ENCODE assay signal across 17 cellular contexts in the genomic region with DNA sequence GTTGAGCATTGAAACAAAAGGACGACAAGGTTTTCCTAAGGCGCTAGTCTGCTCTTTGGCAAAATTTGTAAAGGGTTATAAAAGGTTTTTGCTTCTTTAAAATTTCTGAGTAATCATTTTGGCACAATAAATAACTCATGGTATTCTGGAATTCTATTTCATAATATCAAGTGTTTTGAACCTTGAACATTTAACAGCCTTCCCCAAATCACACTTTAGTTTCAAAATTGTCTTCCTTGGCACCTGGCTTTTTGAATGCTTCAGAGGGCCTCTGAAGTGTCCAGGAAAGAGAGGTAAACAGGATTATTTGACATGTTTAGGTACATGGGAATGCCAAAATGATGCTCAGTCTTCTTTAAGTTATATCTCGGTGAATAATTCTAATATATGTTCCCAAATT.
DNase-seq lines count a peak whose midpoint lies in the region; ATAC-seq and TF ChIP-seq lines count a peak whose summit lies in the region.
"Had no signal": no experiment of that assay in that cellular context is flagged by ENCODE, and none has a peak within 500 bp of the region (broad histone marks: within the 10 kb centered on the region; RNA-seq: fewer than 3 reads in every experiment).

No MANE protein-coding gene starts in this region.

- H3K27me3 ChIP-seq in right atrium auricular region (no peaks in the 10 kb centered on the region), osteoblast (ENCODE audit: insufficient read depth, low read length) (no peaks in the 10 kb centered on the region), thyroid gland (no peaks in the 10 kb centered on the region)

- H3K9me3 ChIP-seq in right atrium auricular region (no peaks in the 10 kb centered on the region), osteoblast (ENCODE audit: low read depth, low read length) (no peaks in the 10 kb centered on the region), thyroid gland (no peaks in the 10 kb centered on the region)

- ATAC-seq in Right ventricle myocardium superior (ENCODE audit: poor library complexity), result peak; percentile 28
- peak; percentile 8 for ATAC-seq in left lobe of liver
- ATAC-seq in HG02884 (IDR thresholded peaks at IDR 0.05; ENCODE audit: unreplicated experiment), result no peak
- ATAC-seq: HCT116 had no signal

- H3K4me2 ChIP-seq in osteoblast (ENCODE audit: insufficient read depth, low read length), result peak overlapping the region; percentile 21
- H3K4me2 ChIP-seq: KMS-11 had no signal

- H4K20me1 ChIP-seq in osteoblast (ENCODE audit: insufficient read depth, low read length), result no peaks in the 10 kb centered on the region

- H3K4me3 ChIP-seq in right atrium auricular region, result no peak overlapping the region
- no peak overlapping the region for H3K4me3 ChIP-seq in osteoblast (ENCODE audit: insufficient read depth, low read length)
- no peak overlapping the region for H3K4me3 ChIP-seq in thyroid gland (replicated peaks in 1 of 3)

- H3K9me3 Mint-ChIP-seq in activated T-helper 1 cell treated with anti-CD3 and anti-CD28 coated beads, Interleukin-12 subunit alpha, Interleukin-12 subunit beta, Interleukin-2, Interleukin-4 antibody, amounts not matched to agents 30 ng/mL and 10 ng/mL and 1 ng/mL, durations not matched to agents 14 hours and 24 hours and 36 hours, result no peaks in the 10 kb centered on the region

- H3K27ac Mint-ChIP-seq in activated T-helper 1 cell treated with anti-CD3 and anti-CD28 coated beads, Interleukin-12 subunit alpha, Interleukin-12 subunit beta, Interleukin-2, Interleukin-4 antibody, amounts not matched to agents 30 ng/mL and 10 ng/mL and 1 ng/mL, durations not matched to agents 14 hours and 24 hours and 36 hours, result no peak overlapping the region
- H3K27ac Mint-ChIP-seq: CD4-positive, alpha-beta memory T cell had no signal

- H2AFZ ChIP-seq in osteoblast (ENCODE audit: low read length), result no peak overlapping the region

- peaks cover 5% of the 10 kb centered on the region for H3K27me3 Mint-ChIP-seq in activated T-helper 1 cell treated with anti-CD3 and anti-CD28 coated beads, Interleukin-12 subunit alpha, Interleukin-12 subunit beta, Interleukin-2, Interleukin-4 antibody, amounts not matched to agents 30 ng/mL and 10 ng/mL and 1 ng/mL, durations not matched to agents 14 hours and 24 hours and 36 hours (ENCODE audit: insufficient read depth)

- H3K36me3 Mint-ChIP-seq in activated T-helper 1 cell treated with anti-CD3 and anti-CD28 coated beads, Interleukin-12 subunit alpha, Interleukin-12 subunit beta, Interleukin-2, Interleukin-4 antibody, amounts not matched to agents 30 ng/mL and 10 ng/mL and 1 ng/mL, durations not matched to agents 14 hours and 24 hours and 36 hours (ENCODE audit: low read depth), result no peaks in the 10 kb centered on the region
- H3K36me3 Mint-ChIP-seq: CD4-positive, alpha-beta memory T cell had no signal

- H3K79me2 ChIP-seq in osteoblast (ENCODE audit: insufficient read depth, low read length), result no peaks in the 10 kb centered on the region

- TF ChIP-seq CTCF in right atrium auricular region (IDR thresholded peaks at IDR 0.05), result no peak
- TF ChIP-seq CTCF in osteoblast (IDR thresholded peaks at IDR 0.05; ENCODE audit: extremely low read depth, low read depth, low read length), result no peak
- TF ChIP-seq CTCF in thyroid gland (IDR thresholded peaks at IDR 0.05), result no peak

- WGBS in thyroid gland, 2 donors, result 91 to 92% methylated on average over 3 of the region's 3 CpGs

- H3K4me3 Mint-ChIP-seq in activated T-helper 1 cell treated with anti-CD3 and anti-CD28 coated beads, Interleukin-12 subunit alpha, Interleukin-12 subunit beta, Interleukin-2, Interleukin-4 antibody, amounts not matched to agents 30 ng/mL and 10 ng/mL and 1 ng/mL, durations not matched to agents 14 hours and 24 hours and 36 hours, result peak overlapping the region; percentile 66
- H3K4me3 Mint-ChIP-seq: CD4-positive, alpha-beta memory T cell had no signal

- H3K36me3 ChIP-seq in right atrium auricular region, result no peaks in the 10 kb centered on the region
- H3K36me3 ChIP-seq in osteoblast (ENCODE audit: insufficient read depth, low read length), result no peaks in the 10 kb centered on the region
- H3K36me3 ChIP-seq in thyroid gland, result no peaks in the 10 kb centered on the region

- H3K4me1 ChIP-seq in right atrium auricular region (peaks cover 0 to 13% of the 10 kb centered on the region in 2 donors), osteoblast (ENCODE audit: insufficient read depth, low read length) (peaks cover 26% of the 10 kb centered on the region), thyroid gland (peaks cover 14 to 21% of the 10 kb centered on the region in 2 donors)

- H3K27ac ChIP-seq in right atrium auricular region (peak overlapping the region in 1 of 2 donors; percentile 27), osteoblast (ENCODE audit: low read depth, low read length) (no peak overlapping the region), thyroid gland (no peak overlapping the region)
- H3K27ac ChIP-seq: KMS-11 had no signal

- H3K4me1 Mint-ChIP-seq in activated T-helper 1 cell treated with anti-CD3 and anti-CD28 coated beads, Interleukin-12 subunit alpha, Interleukin-12 subunit beta, Interleukin-2, Interleukin-4 antibody, amounts not matched to agents 30 ng/mL and 10 ng/mL and 1 ng/mL, durations not matched to agents 14 hours and 24 hours and 36 hours (ENCODE audit: low read depth), result peaks cover 19% of the 10 kb centered on the region

- TF ChIP-seq POLR2A in thyroid gland (IDR thresholded peaks at IDR 0.05), result no peak

- no peak for DNase-seq in Right ventricle myocardium superior
- no peak for DNase-seq in right atrium auricular region (ENCODE audit: low spot score)
- DNase-seq in activated T-helper 1 cell treated with anti-CD3 and anti-CD28 coated beads, Interleukin-12 subunit alpha, Interleukin-12 subunit beta, Interleukin-2, Interleukin-4 antibody, amounts not matched to agents 30 ng/mL and 10 ng/mL and 1 ng/mL, durations not matched to agents 14 hours and 24 hours and 36 hours (ENCODE audit: low spot score), result no peak
- DNase-seq in left lobe of liver (ENCODE audit: low spot score), result no peak
- DNase-seq in osteoblast (ENCODE audit: insufficient read length, low spot score, missing footprints), result no peak
- no peak for DNase-seq in COLO668 (lab: John Stamatoyannopoulos, UW; ENCODE audit: unreplicated experiment)
- DNase-seq in thyroid gland, result no peak
- DNase-seq: 8988T; CD4-positive, alpha-beta memory T cell; NCI-H1092; NCI-H146; NCI-H2081 treated with DMSO at 0.1 percent for 48 hours; NCI-H82; PC-3 had no signal

- intact Hi-C loops in Right ventricle myocardium superior (cut with DNase I), result no loop called here
- intact Hi-C loops in activated T-helper 1 cell treated with anti-CD3 and anti-CD28 coated beads, Interleukin-12 subunit alpha, Interleukin-12 subunit beta, Interleukin-2, Interleukin-4 antibody, amounts not matched to agents 30 ng/mL and 10 ng/mL and 1 ng/mL, durations not matched to agents 14 hours and 24 hours and 36 hours (cut with micrococcal nuclease), result loop anchor here (5.0 kb wide), 1 partner anchor 222 kb away; a partner anchor contains a TSS
- intact Hi-C loops in thyroid gland (cut with DNase I), result no loop called here
